10 cellular contexts compared by ENCODE assay signal in the genomic region with DNA sequence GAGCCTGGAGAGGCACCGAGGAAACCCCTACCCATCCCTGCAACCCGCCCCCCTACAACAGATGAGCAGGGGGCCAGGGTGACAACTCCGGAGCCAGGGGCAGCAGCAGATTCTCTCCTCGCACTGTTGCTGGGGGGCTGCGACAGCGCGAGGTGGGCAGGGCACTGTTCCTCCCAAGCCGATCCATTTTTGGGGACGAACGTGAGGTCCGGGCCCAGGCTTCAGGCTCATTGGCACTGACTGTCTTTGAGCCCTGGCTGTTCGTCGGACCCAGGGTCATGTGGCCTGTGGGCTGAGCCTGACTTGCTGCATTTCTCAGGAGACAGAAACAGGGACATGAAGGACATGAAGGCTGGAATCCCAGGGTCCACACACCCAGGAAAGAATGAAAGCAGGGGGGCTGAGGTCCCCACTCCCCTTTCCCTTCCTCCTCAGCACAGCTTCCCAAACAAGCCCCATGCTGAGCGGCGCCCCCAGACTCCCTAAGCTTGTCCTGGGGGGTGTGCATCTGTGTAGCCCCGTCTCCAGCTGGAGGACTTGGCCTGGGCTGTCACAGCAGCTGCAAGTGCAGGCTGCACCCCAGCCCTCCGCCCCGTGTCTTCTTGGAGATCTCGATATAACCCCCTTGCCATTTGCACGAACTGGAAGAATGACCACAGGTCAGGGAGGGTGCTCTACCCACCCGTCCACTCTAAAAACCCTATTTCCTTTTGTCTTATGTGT. TPM values are rescaled to one million over a fixed set of nuclear protein-coding genes. Genes with fewer than 3 reads are reported as not detected.
DNase-seq lines count a peak whose midpoint lies in the region; ATAC-seq and TF ChIP-seq lines count a peak whose summit lies in the region.
"Had no signal": no experiment of that assay in that cellular context is flagged by ENCODE, and none has a peak within 500 bp of the region (broad histone marks: within the 10 kb centered on the region; RNA-seq: fewer than 3 reads in every experiment).

No MANE protein-coding gene starts in this region.

- H3K27ac Mint-ChIP-seq in activated naive CD4-positive, alpha-beta T cell treated with anti-CD3 and anti-CD28 coated beads, Interleukin-2, amount 10 ng/mL, durations not matched to agents 7 days and 5 days = no peak overlapping the region
- H3K27ac Mint-ChIP-seq: activated naive CD4-positive, alpha-beta T cell treated with anti-CD3 and anti-CD28 coated beads, Interleukin-2, amount 50 U/mL, for 24 hours had no signal

- DNase-seq in HL-60 (ENCODE audit: low read depth in 1 of 2, low spot score in 1 of 2) (no peak), choroid plexus epithelial cell (ENCODE audit: low read depth) (no peak), right lobe of liver (no peak)
- no peak for DNase-seq in activated naive CD4-positive, alpha-beta T cell treated with anti-CD3 and anti-CD28 coated beads, Interleukin-2, amount 10 ng/mL, durations not matched to agents 7 days and 5 days

- intact Hi-C loops in right lobe of liver (cut with DNase I) = no loop called here

- peaks cover 80% of the 10 kb centered on the region for H3K27me3 Mint-ChIP-seq in activated naive CD4-positive, alpha-beta T cell treated with anti-CD3 and anti-CD28 coated beads, Interleukin-2, amount 10 ng/mL, durations not matched to agents 7 days and 5 days
- H3K27me3 Mint-ChIP-seq: activated naive CD4-positive, alpha-beta T cell treated with anti-CD3 and anti-CD28 coated beads, Interleukin-2, amount 50 U/mL, for 24 hours had no signal

- H3K9me3 Mint-ChIP-seq in activated naive CD4-positive, alpha-beta T cell treated with anti-CD3 and anti-CD28 coated beads, Interleukin-2, amount 10 ng/mL, durations not matched to agents 7 days and 5 days = no peaks in the 10 kb centered on the region
- H3K9me3 Mint-ChIP-seq: activated naive CD4-positive, alpha-beta T cell treated with anti-CD3 and anti-CD28 coated beads, Interleukin-2, amount 50 U/mL, for 24 hours had no signal

- H3K36me3 Mint-ChIP-seq in activated naive CD4-positive, alpha-beta T cell treated with anti-CD3 and anti-CD28 coated beads, Interleukin-2, amount 10 ng/mL, durations not matched to agents 7 days and 5 days = no peaks in the 10 kb centered on the region
- H3K36me3 Mint-ChIP-seq: activated naive CD4-positive, alpha-beta T cell treated with anti-CD3 and anti-CD28 coated beads, Interleukin-2, amount 50 U/mL, for 24 hours had no signal

- peaks cover 30% of the 10 kb centered on the region for H3K4me1 Mint-ChIP-seq in activated naive CD4-positive, alpha-beta T cell treated with anti-CD3 and anti-CD28 coated beads, Interleukin-2, amount 10 ng/mL, durations not matched to agents 7 days and 5 days

- H3K27me3 ChIP-seq in HL-60 (ENCODE audit: insufficient read depth, poor library complexity, severe bottlenecking) = no peaks in the 10 kb centered on the region
- H3K27me3 ChIP-seq in right lobe of liver = no peaks in the 10 kb centered on the region
- H3K27me3 ChIP-seq in stomach smooth muscle (ENCODE audit: control insufficient read depth in 1 of 2, insufficient read depth in 2 of 2, low read length in 2 of 2) = no peaks in the 10 kb centered on the region

- H3K36me3 ChIP-seq in right lobe of liver = no peaks in the 10 kb centered on the region
- no peaks in the 10 kb centered on the region for H3K36me3 ChIP-seq in stomach smooth muscle (ENCODE audit: control insufficient read depth in 2 of 2, insufficient read depth in 2 of 2, low read length in 2 of 2)

- H3K9ac ChIP-seq in stomach smooth muscle (ENCODE audit: low read length in 2 of 2) = peak overlapping the region; percentile 21 to 42

- no peak for TF ChIP-seq POLR2A in right lobe of liver (IDR thresholded peaks at IDR 0.05)

- H3K9me3 ChIP-seq in right lobe of liver (no peaks in the 10 kb centered on the region), stomach smooth muscle (ENCODE audit: control insufficient read depth in 2 of 2, low read length in 2 of 2) (no peaks in the 10 kb centered on the region)

- H3K27ac ChIP-seq in HL-60 (replicated peaks) (peak overlapping the region; percentile 93), right lobe of liver (peak overlapping the region; percentile 64 to 76 (median 72)), stomach smooth muscle (ENCODE audit: low read length) (peak overlapping the region; percentile 76)

- CTCF ChIA-PET in activated naive CD4-positive, alpha-beta T cell treated with anti-CD3 and anti-CD28 coated beads, Interleukin-2, amount 10 ng/mL, durations not matched to agents 7 days and 5 days (lab: Charles Lee) = interaction anchor here (0.8 kb wide), 1 partner anchor 88 kb away, joined by 4 read pairs; no protein-coding TSS in a partner anchor

- 41% methylated on average over 3 of the region's 21 CpGs for WGBS in right lobe of liver (ENCODE audit: insufficient coverage, low coverage, low lambda C conversion rate, missing lambda C conversion rate)

- ATAC-seq in right lobe of liver (no peak), GM18498 (IDR thresholded peaks at IDR 0.05; ENCODE audit: unreplicated experiment) (no peak), HG03108 (IDR thresholded peaks at IDR 0.05; ENCODE audit: unreplicated experiment) (no peak), GM21526 (IDR thresholded peaks at IDR 0.05; ENCODE audit: low FRiP score, unreplicated experiment) (no peak)
- ATAC-seq: GM12878 had no signal

- H3K4me1 ChIP-seq in right lobe of liver (peaks cover 0 to 8% (median under 1%) of the 10 kb centered on the region in 4 donors), stomach smooth muscle (ENCODE audit: control insufficient read depth, insufficient read depth, low read length) (peaks cover 66% of the 10 kb centered on the region)

- H3K4me3 ChIP-seq in HL-60 (replicated peaks; ENCODE audit: insufficient read depth, low read length) (no peak overlapping the region), choroid plexus epithelial cell (ENCODE audit: low read depth, low read length) (peak overlapping the region; percentile 33), right lobe of liver (no peak overlapping the region), stomach smooth muscle (ENCODE audit: low read length in 2 of 2) (peak overlapping the region; percentile 53 to 66)
- H3K4me3 ChIP-seq: GM12878 had no signal

- TF ChIP-seq CTCF in HL-60 (IDR thresholded peaks at IDR 0.05; ENCODE audit: insufficient read depth, low read length) (no peak), choroid plexus epithelial cell (conservative IDR thresholded peaks at IDR 0.05; ENCODE audit: low read depth, low read length) (no peak), right lobe of liver (IDR thresholded peaks at IDR 0.05) (no peak)

- H3K4me3 Mint-ChIP-seq in activated naive CD4-positive, alpha-beta T cell treated with anti-CD3 and anti-CD28 coated beads, Interleukin-2, amount 10 ng/mL, durations not matched to agents 7 days and 5 days = no peak overlapping the region
- H3K4me3 Mint-ChIP-seq: activated naive CD4-positive, alpha-beta T cell treated with anti-CD3 and anti-CD28 coated beads, Interleukin-2, amount 50 U/mL, for 24 hours had no signal

RNA-seq across cellular contexts. Expression of gene CEP295NL, which starts 18.7 kb away (rescaled TPM):
- total RNA-seq in right lobe of liver = 1 to 10 TPM in 1 of 6 experiments, under 1 TPM in 5; 0.19 to 1.0 (median 0.53) TPM
- total RNA-seq: GM12878 had no signal

RNA-seq across cellular contexts. Expression of gene TIMP2, which starts 40.9 kb away (rescaled TPM):
- 10 to 100 TPM; 18.9 to 36.1 (median 26.7) TPM for total RNA-seq in right lobe of liver

RNA-seq across cellular contexts. Expression of gene USP36, which starts 43.7 kb away (rescaled TPM):
- 10 to 100 TPM; 12.7 to 27.8 (median 18.7) TPM for total RNA-seq in right lobe of liver

Comparison
In these comparisons a context has a peak if more than half of its experiments do, and no peak if none do; other contexts are left out.
1. H3K4me3 ChIP-seq: peak in choroid plexus epithelial cell (single experiment) and stomach smooth muscle (2 of 2); none in HL-60 (single experiment) and right lobe of liver (0 of 3).
2. Peak in every context shown above with its lines, with median percentiles within 50 percentile points of each other: H3K27ac ChIP-seq.